ENCODE assay signal across 21 cellular contexts in genomic region chr1:199264283-199264682, GRCh38.
"Had no signal": no experiment of that assay in that cellular context is flagged by ENCODE, and none has a peak within 500 bp of the region (broad histone marks: within the 10 kb centered on the region; RNA-seq: fewer than 3 reads in every experiment).

No MANE protein-coding gene starts in this region.

- H3K9me3 ChIP-seq: colonic mucosa, neutrophil, tibial artery, upper lobe of right lung, vagina had no signal

- H3K4me1 ChIP-seq: colonic mucosa, tibial artery, upper lobe of right lung, vagina had no signal

- H3K27ac ChIP-seq: colonic mucosa, hepatocyte, neutrophil, skin epidermis, tibial artery, upper lobe of right lung, vagina had no signal

- H3K4me3 ChIP-seq: colonic mucosa, hepatocyte, lung, skin epidermis, tibial artery, upper lobe of right lung, vagina had no signal

- H3K79me2 ChIP-seq: hepatocyte had no signal

- ATAC-seq: left colon; left ventricle myocardium superior; naive thymus-derived CD4-positive, alpha-beta T cell; sciatic nerve; upper lobe of right lung had no signal

- H3K27me3 ChIP-seq: colonic mucosa, hepatocyte, neutrophil, tibial artery, upper lobe of right lung, vagina had no signal

- H3K36me3 ChIP-seq: colonic mucosa, neutrophil, tibial artery, upper lobe of right lung, vagina had no signal

- H2AFZ ChIP-seq: hepatocyte had no signal

- DNase-seq: colonic mucosa; dermis blood vessel endothelial cell; foreskin melanocyte; head of caudate nucleus; left colon; left ventricle myocardium superior; mesenchymal stem cell; midbrain; naive thymus-derived CD4-positive, alpha-beta T cell; nephron progenitor cell; posterior cingulate gyrus; stimulated activated CD4-positive, alpha-beta T cell treated with anti-CD3 and anti-CD28 coated beads, Interleukin-12 subunit alpha, Interleukin-12 subunit beta, amount 100 ng/mL, for 4 hours; stimulated activated naive CD4-positive, alpha-beta T cell treated with Interleukin-2 at 50 U/mL for 16 hours; tibial artery; upper lobe of right lung had no signal

- H3K4me2 ChIP-seq: hepatocyte had no signal
